17 cellular contexts compared by ENCODE assay signal in genomic region chr2:76684762-76685161, GRCh38.
"Had no signal": no experiment of that assay in that cellular context is flagged by ENCODE, and none has a peak within 500 bp of the region (broad histone marks: within the 10 kb centered on the region; RNA-seq: fewer than 3 reads in every experiment).

No MANE protein-coding gene starts in this region.

- DNase-seq: activated CD4-positive, alpha-beta T cell treated with anti-CD3 and anti-CD28 coated beads, Interleukin-2, amount 50 U/mL, for 48 hours; activated gamma-delta T cell; effector CD4-positive, alpha-beta T cell; heart right ventricle; immature natural killer cell; kidney glomerular epithelial cell; left ventricle myocardium superior; naive thymus-derived CD4-positive, alpha-beta T cell; stimulated activated CD4-positive, alpha-beta T cell treated with anti-CD3 and anti-CD28 coated beads, Interleukin-4, amount 100 ng/mL, for 4 hours; stimulated activated naive B cell treated with anti-CD40 and anti-IgM and Interleukin-4, amounts not matched to agents 10 μg/mL and 1 μg/mL and 100 μg/mL, for 72 hours had no signal

- H3K4me3 ChIP-seq: esophagus muscularis mucosa, gastroesophageal sphincter, heart right ventricle had no signal

- H3K27ac Mint-ChIP-seq: activated naive CD4-positive, alpha-beta T cell treated with anti-CD3 and anti-CD28 coated beads, Interleukin-2, amount 50 U/mL, for 24 hours; immature natural killer cell; memory B cell; naive thymus-derived CD4-positive, alpha-beta T cell; stimulated activated naive B cell treated with anti-CD40 and anti-IgM and Interleukin-4, amounts not matched to agents 10 μg/mL and 1 μg/mL and 100 μg/mL, for 72 hours had no signal

- H3K36me3 ChIP-seq: esophagus muscularis mucosa, gastroesophageal sphincter, heart right ventricle, neutrophil had no signal

- H3K27me3 Mint-ChIP-seq: activated naive CD4-positive, alpha-beta T cell treated with anti-CD3 and anti-CD28 coated beads, Interleukin-2, amount 50 U/mL, for 24 hours; memory B cell; naive thymus-derived CD4-positive, alpha-beta T cell; stimulated activated naive B cell treated with anti-CD40 and anti-IgM and Interleukin-4, amounts not matched to agents 10 μg/mL and 1 μg/mL and 100 μg/mL, for 72 hours had no signal

- H3K27ac ChIP-seq: esophagus muscularis mucosa, gastroesophageal sphincter, heart right ventricle, neutrophil, parathyroid adenoma had no signal

- H3K9me3 ChIP-seq: esophagus muscularis mucosa, gastroesophageal sphincter, heart right ventricle, neutrophil had no signal

- H3K4me1 ChIP-seq: esophagus muscularis mucosa, gastroesophageal sphincter, heart right ventricle, parathyroid adenoma had no signal

- H3K4me3 Mint-ChIP-seq: activated naive CD4-positive, alpha-beta T cell treated with anti-CD3 and anti-CD28 coated beads, Interleukin-2, amount 50 U/mL, for 24 hours; immature natural killer cell; memory B cell; naive thymus-derived CD4-positive, alpha-beta T cell; stimulated activated naive B cell treated with anti-CD40 and anti-IgM and Interleukin-4, amounts not matched to agents 10 μg/mL and 1 μg/mL and 100 μg/mL, for 72 hours had no signal

- H3K4me1 Mint-ChIP-seq: activated naive CD4-positive, alpha-beta T cell treated with anti-CD3 and anti-CD28 coated beads, Interleukin-2, amount 50 U/mL, for 24 hours; immature natural killer cell; memory B cell; naive thymus-derived CD4-positive, alpha-beta T cell; stimulated activated naive B cell treated with anti-CD40 and anti-IgM and Interleukin-4, amounts not matched to agents 10 μg/mL and 1 μg/mL and 100 μg/mL, for 72 hours had no signal

- H3K36me3 Mint-ChIP-seq: activated naive CD4-positive, alpha-beta T cell treated with anti-CD3 and anti-CD28 coated beads, Interleukin-2, amount 50 U/mL, for 24 hours; immature natural killer cell; memory B cell; naive thymus-derived CD4-positive, alpha-beta T cell; stimulated activated naive B cell treated with anti-CD40 and anti-IgM and Interleukin-4, amounts not matched to agents 10 μg/mL and 1 μg/mL and 100 μg/mL, for 72 hours had no signal

- ATAC-seq: gastroesophageal sphincter; left ventricle myocardium superior; naive thymus-derived CD4-positive, alpha-beta T cell; sciatic nerve; stimulated activated naive B cell treated with anti-CD40 and anti-IgM and Interleukin-4, amounts not matched to agents 10 μg/mL and 1 μg/mL and 100 μg/mL, for 72 hours had no signal

- H3K27me3 ChIP-seq: esophagus muscularis mucosa, gastroesophageal sphincter, heart right ventricle, neutrophil had no signal
